ENCODE assay signal across 18 cellular contexts in genomic region chr17:17606416-17607000, GRCh38. TPM values are rescaled to one million over a fixed set of nuclear protein-coding genes. Genes with fewer than 3 reads are reported as not detected.
DNase-seq lines count a peak whose midpoint lies in the region; ATAC-seq, FAIRE-seq and TF ChIP-seq lines count a peak whose summit lies in the region.
"Had no signal": no experiment of that assay in that cellular context is flagged by ENCODE, and none has a peak within 500 bp of the region (broad histone marks: within the 10 kb centered on the region; RNA-seq: fewer than 3 reads in every experiment).

No MANE protein-coding gene starts in this region.

- no peaks in the 10 kb centered on the region for H3K9me3 ChIP-seq in K562 (replicated peaks; ENCODE audit: control insufficient read depth, insufficient read depth, low read depth, low read length)
- H3K9me3 ChIP-seq in MG63, result no peaks in the 10 kb centered on the region
- H3K9me3 ChIP-seq: Peyer's patch, testis had no signal

- no peak for TF ChIP-seq EP300 in K562 (IDR thresholded peaks at IDR 0.05; ENCODE audit: low read length)

- DNase-seq in DMS79 treated with DMSO at 0.1 percent for 48 hours (lab: John Stamatoyannopoulos, UW) (peak; percentile 46), LHCN-M2 (ENCODE audit: low read depth) (peak; percentile 19), K562 (ENCODE audit: extremely low read depth in 1 of 4, low spot score in 3 of 4) (peak; percentile 45 to 72 (median 68)), NCI-H446 (lab: John Stamatoyannopoulos, UW) (no peak), MG63 (no peak)
- DNase-seq: activated CD4-positive, alpha-beta memory T cell treated with anti-CD3 and anti-CD28 coated beads for 36 hours; activated naive CD4-positive, alpha-beta T cell treated with anti-CD3 and anti-CD28 coated beads, Interleukin-2, amount 10 ng/mL, durations not matched to agents 7 days and 5 days; activated T-cell treated with anti-CD3 and anti-CD28 coated beads, Interleukin-2, amount 50 U/mL, for 1 hour; cortex of kidney; Kasumi-1; NCI-H510A treated with DMSO at 0.1 percent for 48 hours; Peyer's patch; testis had no signal

- TF ChIP-seq POLR2A in K562 (conservative IDR thresholded peaks at IDR 0.05), result no peak

- no peaks in the 10 kb centered on the region for H4K20me1 ChIP-seq in K562 (replicated peaks; ENCODE audit: control insufficient read depth, insufficient read depth, low read length)

- H3K9me1 ChIP-seq in K562 (ENCODE audit: control insufficient read depth, insufficient read depth, low read length), result no peaks in the 10 kb centered on the region

- TF ChIP-seq CTCF in K562 (IDR thresholded peaks at IDR 0.05 in 2 of 3, conservative IDR thresholded peaks at IDR 0.05 in 1 of 3; ENCODE audit: insufficient read depth in 2 of 3, low read depth in 1 of 3, low read length in 3 of 3), result no peak

- H3K4me2 ChIP-seq in K562 (ENCODE audit: insufficient read depth, low read length), result peak overlapping the region; percentile 18; the same call in 1 of the 2 replicates
- H3K4me2 ChIP-seq: smooth muscle cell had no signal

- peak; percentile 80 for FAIRE-seq in K562 (lab: Jason Lieb, UNC)

- H3K4me3 ChIP-seq in K562, result no peak overlapping the region
- H3K4me3 ChIP-seq in skin epidermis, result no peak overlapping the region
- no peak overlapping the region for H3K4me3 ChIP-seq in MG63
- H3K4me3 ChIP-seq: Peyer's patch, smooth muscle cell, testis had no signal

- no peaks in the 10 kb centered on the region for H3K27me3 ChIP-seq in K562 (ENCODE audit: control insufficient read depth in 2 of 2, insufficient read depth in 2 of 2, low read length in 2 of 2)
- no peaks in the 10 kb centered on the region for H3K27me3 ChIP-seq in MG63
- H3K27me3 ChIP-seq: Peyer's patch, testis had no signal

- no peaks in the 10 kb centered on the region for H3K36me3 ChIP-seq in K562 (ENCODE audit: control insufficient read depth, insufficient read depth, low read length)
- H3K36me3 ChIP-seq in MG63, result no peaks in the 10 kb centered on the region
- H3K36me3 ChIP-seq: Peyer's patch had no signal

- peak overlapping the region; percentile 94 for H2AFZ ChIP-seq in K562 (ENCODE audit: low read depth, low read length)

- H3K27ac ChIP-seq in K562 (ENCODE audit: extremely low read depth, low read depth, low read length), result peak overlapping the region; percentile 14; the same call in 2 of the 3 replicates
- H3K27ac ChIP-seq in skin epidermis, result peak overlapping the region in 11 of 21 experiments; percentile 24 to 73 (median 59)
- H3K27ac ChIP-seq: C4-2B, testis had no signal

- in situ Hi-C loops in K562 (cut with MboI), result no loop called here

- intact Hi-C loops in K562 (cut with micrococcal nuclease), result no loop called here

- CTCF ChIA-PET in K562 (lab: Yijun Ruan, JAX; ENCODE audit: low intra/inter-chr PET ratio), result interaction anchor here (0.7 kb wide), 1 partner anchor 465 kb away, joined by 4 read pairs; no protein-coding TSS in a partner anchor

- no TSS peak for BruUV-seq in K562 (replicated peaks; lab: Mats Ljungman, UMichigan)

- TF ChIP-seq RAD21 in K562 (CRISPR knock-in tag; conservative IDR thresholded peaks at IDR 0.05 in 1 of 2, IDR thresholded peaks at IDR 0.05 in 1 of 2), result no peak

- H3K4me1 ChIP-seq in K562 (replicated peaks in 1 of 2; ENCODE audit: control insufficient read depth in 2 of 2, insufficient read depth in 2 of 2, low read length in 2 of 2), result peaks cover 7 to 22% of the 10 kb centered on the region in 2 experiments
- H3K4me1 ChIP-seq: Peyer's patch, testis had no signal

- POLR2A ChIA-PET in K562 (lab: Yijun Ruan, JAX), result interaction anchor here (1.2 kb wide), 1 partner anchor 16 kb away, joined by 3 read pairs; no protein-coding TSS in a partner anchor

- H3K9ac ChIP-seq in K562 (ENCODE audit: insufficient read depth in 1 of 2, low read depth in 2 of 2, low read length in 2 of 2), result peak overlapping the region in 1 of 2 experiments; percentile 9; a peak in 2 of 4 replicates

- no peaks in the 10 kb centered on the region for H3K79me2 ChIP-seq in K562 (ENCODE audit: control insufficient read depth, insufficient read depth, low read length)

- WGBS in K562 (ENCODE audit: insufficient coverage, low coverage, missing lambda C conversion rate), result 22% methylated on average over 6 of the region's 7 CpGs

- ATAC-seq in K562, result peak; percentile 80
- ATAC-seq in HG03139 (IDR thresholded peaks at IDR 0.05; ENCODE audit: unreplicated experiment), result no peak
- ATAC-seq: HCT116 had no signal

TF ChIP-seq in K562, 482 proteins besides CTCF, POLR2A, EP300 and RAD21 (continues in another document):
- TF ChIP-seq NFIC (IDR thresholded peaks at IDR 0.05) (peak; percentile 15; the same call in 1 of the 2 replicates), CEBPB (tag; IDR thresholded peaks at IDR 0.05) (no peak)
- TF ChIP-seq, protein P1, sequence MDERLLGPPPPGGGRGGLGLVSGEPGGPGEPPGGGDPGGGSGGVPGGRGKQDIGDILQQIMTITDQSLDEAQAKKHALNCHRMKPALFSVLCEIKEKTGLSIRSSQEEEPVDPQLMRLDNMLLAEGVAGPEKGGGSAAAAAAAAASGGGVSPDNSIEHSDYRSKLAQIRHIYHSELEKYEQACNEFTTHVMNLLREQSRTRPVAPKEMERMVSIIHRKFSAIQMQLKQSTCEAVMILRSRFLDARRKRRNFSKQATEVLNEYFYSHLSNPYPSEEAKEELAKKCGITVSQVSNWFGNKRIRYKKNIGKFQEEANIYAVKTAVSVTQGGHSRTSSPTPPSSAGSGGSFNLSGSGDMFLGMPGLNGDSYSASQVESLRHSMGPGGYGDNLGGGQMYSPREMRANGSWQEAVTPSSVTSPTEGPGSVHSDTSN (CRISPR knock-in tag; IDR thresholded peaks at IDR 0.05; ENCODE audit: low read depth), result no peak
- TF ChIP-seq, protein P1 (tag; conservative IDR thresholded peaks at IDR 0.05; ENCODE audit: low read depth), result peak; percentile 55; the same call in 1 of the 2 replicates

RNA-seq across cellular contexts. Expression of gene PEMT, which starts 15.0 kb away (rescaled TPM):
- total RNA-seq in LHCN-M2 (2014; rRNA removed) (35.4 and 44.8 TPM in 2 replicates), K562 (2014; rRNA removed) (32.8 and 62.4 TPM in 2 replicates), K562 (2014; rRNA removed; fragmentation: Illumina TruSeq; extraction: Trizol) (3.9 and 5.7 TPM in 2 replicates), K562 (2015; rRNA removed; fragmentation: Illumina TruSeq; extraction: Trizol) (14.1 and 15.0 TPM in 2 replicates), K562 (2021) (28.8 and 33.9 TPM in 2 replicates)
- polyA plus RNA-seq in LHCN-M2 (2012), result 36.2 TPM
- 6.4 and 26.1 TPM in 2 replicates for total RNA-seq in K562 (2011; cell fraction: chromatin; rRNA removed; ENCODE audit: low replicate concordance)
- total RNA-seq in K562 (2011; cell fraction: nucleolus; rRNA removed), result 29.7 and 36.2 TPM in 2 replicates
- 20.5 and 31.0 TPM in 2 replicates for total RNA-seq in K562 (2011; cell fraction: nucleoplasm; rRNA removed)
- polyA plus RNA-seq in K562 (2011; rRNA removed) (12.7 and 24.3 TPM in 2 replicates), K562 (2014; fragmentation: Illumina TruSeq; extraction: Trizol) (13.6 and 24.8 TPM in 2 replicates), K562 (2014; fragmentation: Nextera tagmentation; extraction: Ambion mirVana) (1 to 10 TPM; 1.4 to 7.9 TPM), K562 (2014; rRNA removed) (26.7 and 36.4 TPM in 2 replicates)
- polyA plus RNA-seq in K562 (2011; cell fraction: cytosol; rRNA removed), result 32.4 and 70.4 TPM in 2 replicates
- polyA plus RNA-seq in K562 (2011; cell fraction: nucleus; rRNA removed), result 19.1 and 30.2 TPM in 2 replicates
- polyA plus RNA-seq in K562 (2012), result 23.7 and 48.0 TPM in 2 replicates
- 3.3 and 4.1 TPM in 2 replicates for polyA minus RNA-seq in K562 (2011; rRNA and poly(A)+ RNA removed)
- polyA minus RNA-seq in K562 (2011; cell fraction: cytosol; rRNA and poly(A)+ RNA removed), result 12.4 and 22.6 TPM in 2 replicates
- 4.6 and 6.3 TPM in 2 replicates for polyA minus RNA-seq in K562 (2011; cell fraction: nucleus; rRNA and poly(A)+ RNA removed)
- total RNA-seq in MG63 (2014; rRNA removed; shearing (Covaris generic); ENCODE audit: low replicate concordance), result 39.9 and 53.5 TPM in 2 replicates

Comparison
In these comparisons a context has a peak if more than half of its experiments do, and no peak if none do; other contexts are left out.
1. DNase-seq: peak in DMS79 treated with DMSO at 0.1 percent for 48 hours (single experiment), LHCN-M2 (single experiment) and K562 (4 of 4); none in NCI-H446 (0 of 2) and MG63 (single experiment).